In the genomic region with DNA sequence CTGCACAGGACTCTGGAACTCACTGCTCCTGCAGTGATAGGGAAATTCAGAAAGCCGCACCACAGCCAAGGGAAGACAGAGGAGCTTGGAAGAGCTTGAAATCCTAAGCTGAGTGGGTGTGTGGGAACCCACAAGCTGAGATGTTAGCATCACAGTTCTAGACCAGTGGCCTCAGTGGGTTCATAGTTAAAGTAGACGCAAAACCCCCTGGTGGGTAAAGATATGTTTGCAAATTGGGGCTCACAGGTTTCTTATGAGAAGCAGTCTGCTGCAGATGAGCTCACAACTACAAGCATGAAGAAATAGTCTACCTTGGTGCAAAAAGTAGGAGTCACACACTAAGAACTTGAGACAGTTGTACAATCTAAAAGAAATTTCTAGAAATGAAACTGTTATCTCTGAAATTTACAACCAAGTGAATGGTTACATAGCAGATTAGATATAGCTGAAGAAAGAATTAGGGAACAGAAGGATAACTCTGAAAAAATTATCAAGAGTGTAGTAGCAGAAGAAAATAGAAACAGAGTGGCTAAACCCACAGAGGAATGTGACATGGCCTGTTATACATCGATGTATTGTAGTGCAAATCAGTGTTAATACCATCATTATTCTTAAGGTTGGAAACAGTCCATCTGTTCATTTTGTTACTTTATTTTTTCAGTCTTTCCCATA, we compare ENCODE assay signal across 16 cellular contexts.
"Had no signal": no experiment of that assay in that cellular context is flagged by ENCODE, and none has a peak within 500 bp of the region (broad histone marks: within the 10 kb centered on the region; RNA-seq: fewer than 3 reads in every experiment).

No MANE protein-coding gene starts in this region.

- FAIRE-seq: bronchial epithelial cell, frontal cortex, pancreas had no signal

- ATAC-seq: heart left ventricle; left colon; lower lobe of right lung; stimulated activated effector memory CD8-positive, alpha-beta T cell treated with anti-CD3 and anti-CD28 coated beads, Interleukin-12 subunit alpha, Interleukin-12 subunit beta, amount 100 ng/mL, for 72 hours had no signal

- H3K27me3 ChIP-seq: heart left ventricle, pancreas had no signal

- H3K9me3 ChIP-seq: pancreas had no signal

- H3K27ac ChIP-seq: epithelial cell of prostate, heart left ventricle, lower lobe of right lung, pancreas had no signal

- H3K4me1 ChIP-seq: heart left ventricle, lower lobe of right lung had no signal

- H3K27me3 Mint-ChIP-seq: dendritic cell treated with granulocyte-macrophage colony-stimulating factor and Interleukin-4, amounts not matched to agents 40 ng/mL and 50 ng/mL, for 4 days had no signal

- DNase-seq: activated CD4-positive, CD25-positive, alpha-beta regulatory T cell treated with anti-CD3 and anti-CD28 coated beads, Interleukin-2, amount 50 U/mL, for 72 hours; activated naive CD4-positive, alpha-beta T cell; activated T-cell treated with anti-CD3 and anti-CD28 coated beads for 4 hours; anterior cingulate cortex; effector memory CD4-positive, alpha-beta T cell; heart left ventricle; left colon; lower lobe of right lung; midbrain; pancreas; T-helper 9 cell had no signal

- H3K27ac Mint-ChIP-seq: dendritic cell treated with granulocyte-macrophage colony-stimulating factor and Interleukin-4, amounts not matched to agents 40 ng/mL and 50 ng/mL, for 4 days; stimulated activated effector memory CD8-positive, alpha-beta T cell treated with anti-CD3 and anti-CD28 coated beads, Interleukin-12 subunit alpha, Interleukin-12 subunit beta, amount 100 ng/mL, for 72 hours had no signal

- H3K4me3 Mint-ChIP-seq: dendritic cell treated with granulocyte-macrophage colony-stimulating factor and Interleukin-4, amounts not matched to agents 40 ng/mL and 50 ng/mL, for 4 days; stimulated activated effector memory CD8-positive, alpha-beta T cell treated with anti-CD3 and anti-CD28 coated beads, Interleukin-12 subunit alpha, Interleukin-12 subunit beta, amount 100 ng/mL, for 72 hours had no signal

- H3K4me3 ChIP-seq: heart left ventricle, lower lobe of right lung, pancreas had no signal

- H3K4me1 Mint-ChIP-seq: stimulated activated effector memory CD8-positive, alpha-beta T cell treated with anti-CD3 and anti-CD28 coated beads, Interleukin-12 subunit alpha, Interleukin-12 subunit beta, amount 100 ng/mL, for 72 hours had no signal
